1 cellular context compared by ENCODE assay signal in the genomic region with DNA sequence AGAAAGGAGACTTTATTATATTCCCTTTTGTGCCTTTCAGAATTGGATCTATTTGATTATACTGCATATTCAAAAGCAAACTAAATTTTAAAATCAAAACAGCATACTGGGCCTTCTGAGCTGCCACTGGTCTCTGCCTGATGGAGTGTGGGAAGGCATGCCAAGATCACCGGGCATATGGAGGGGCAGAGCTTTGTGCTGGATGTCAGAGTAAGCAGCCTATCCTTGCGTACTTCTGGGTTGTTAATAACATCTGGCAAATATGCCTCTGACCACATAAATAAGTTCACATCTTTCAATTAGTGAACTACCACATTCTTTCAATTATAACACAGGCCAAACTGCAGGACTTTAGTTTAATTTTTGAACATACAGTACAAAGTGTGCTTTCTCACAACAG.
TF ChIP-seq lines count a peak whose summit lies in the region.

No MANE protein-coding gene starts in this region.

TF ChIP-seq in SK-N-SH, 30 proteins besides CTCF, POLR2A, EP300 and RAD21 (continued from another document):
- peak; percentile 71 for TF ChIP-seq MXI1 (IDR thresholded peaks at IDR 0.05; ENCODE audit: low read depth, low read length)
- TF ChIP-seq, protein P1, sequence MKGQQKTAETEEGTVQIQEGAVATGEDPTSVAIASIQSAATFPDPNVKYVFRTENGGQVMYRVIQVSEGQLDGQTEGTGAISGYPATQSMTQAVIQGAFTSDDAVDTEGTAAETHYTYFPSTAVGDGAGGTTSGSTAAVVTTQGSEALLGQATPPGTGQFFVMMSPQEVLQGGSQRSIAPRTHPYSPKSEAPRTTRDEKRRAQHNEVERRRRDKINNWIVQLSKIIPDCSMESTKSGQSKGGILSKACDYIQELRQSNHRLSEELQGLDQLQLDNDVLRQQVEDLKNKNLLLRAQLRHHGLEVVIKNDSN (IDR thresholded peaks at IDR 0.05; ENCODE audit: borderline replicate concordance, low read depth) = no peak
- no peak for TF ChIP-seq JUND (IDR thresholded peaks at IDR 0.05)
TF ChIP-seq in SK-N-SH: peak in this region for 1.
